In genomic region chr1:24978383-24979032, GRCh38 we compare ENCODE assay signal across 21 cellular contexts. TPM values are rescaled to one million over a fixed set of nuclear protein-coding genes. Genes with fewer than 3 reads are reported as not detected.
DNase-seq lines count a peak whose midpoint lies in the region; ATAC-seq and TF ChIP-seq lines count a peak whose summit lies in the region.
"Had no signal": no experiment of that assay in that cellular context is flagged by ENCODE, and none has a peak within 500 bp of the region (broad histone marks: within the 10 kb centered on the region; RNA-seq: fewer than 3 reads in every experiment).

No MANE protein-coding gene starts in this region.

- no peaks in the 10 kb centered on the region for H3K4me1 ChIP-seq in upper lobe of right lung
- H3K4me1 ChIP-seq: esophagus squamous epithelium, prostate gland had no signal

- H3K27me3 ChIP-seq in upper lobe of right lung = no peaks in the 10 kb centered on the region

- H3K27me3 Mint-ChIP-seq in natural killer cell treated with Interleukin-12 subunit alpha and Interleukin-12 subunit beta and Interleukin-15 and Interleukin-18, amount 100 ng/mL, for 72 hours = peaks cover 15 to 25% of the 10 kb centered on the region in 2 donors
- peaks cover 64 to 68% of the 10 kb centered on the region in 2 donors for H3K27me3 Mint-ChIP-seq in natural killer cell (ENCODE audit: low read depth in 2 of 2)

- intact Hi-C loops in natural killer cell (cut with micrococcal nuclease) = no loop called here
- intact Hi-C loops in upper lobe of right lung (cut with DNase I) = no loop called here

- H3K27ac Mint-ChIP-seq in natural killer cell treated with Interleukin-12 subunit alpha and Interleukin-12 subunit beta and Interleukin-15 and Interleukin-18, amount 100 ng/mL, for 72 hours = peak overlapping the region; percentile 33 to 66
- H3K27ac Mint-ChIP-seq in natural killer cell = no peak overlapping the region
- peak overlapping the region; percentile 18 to 50 for H3K27ac Mint-ChIP-seq in activated naive CD4-positive, alpha-beta T cell treated with anti-CD3 and anti-CD28 coated beads, Interleukin-2, amount 50 U/mL, for 72 hours
- H3K27ac Mint-ChIP-seq: nephron progenitor cell had no signal

- no peak overlapping the region for H3K4me3 ChIP-seq in upper lobe of right lung
- H3K4me3 ChIP-seq: esophagus squamous epithelium, prostate gland had no signal

- TF ChIP-seq CTCF in natural killer cell (IDR thresholded peaks at IDR 0.05) = no peak
- no peak for TF ChIP-seq CTCF in upper lobe of right lung (IDR thresholded peaks at IDR 0.05)

- peak; percentile 47 for DNase-seq in natural killer cell treated with Interleukin-12 subunit alpha and Interleukin-12 subunit beta and Interleukin-15 and Interleukin-18, amount 100 ng/mL, for 72 hours (ENCODE audit: low spot score)
- DNase-seq in natural killer cell (no peak), upper lobe of right lung (no peak), GOT3 (lab: John Stamatoyannopoulos, UW) (no peak), NCI-H345 (lab: John Stamatoyannopoulos, UW) (no peak)
- no peak for DNase-seq in activated naive CD4-positive, alpha-beta T cell treated with anti-CD3 and anti-CD28 coated beads, Interleukin-2, amount 50 U/mL, for 72 hours (ENCODE audit: low spot score in 2 of 2)
- DNase-seq: activated CD4-positive, alpha-beta T cell treated with anti-CD3 and anti-CD28 coated beads, Interleukin-2, amount 50 U/mL, for 48 hours; activated gamma-delta T cell; AML-193; Calu3; effector memory CD4-positive, alpha-beta T cell; esophagus squamous epithelium; left cardiac atrium; NCI-H187 treated with DMSO at 0.1 percent for 48 hours; nephron progenitor cell; RPMI8226; stimulated activated CD4-positive, alpha-beta T cell treated with anti-CD3 and anti-CD28 coated beads, Interleukin-2, amount 100 ng/mL, for 24 hours; SW 1271 had no signal

- peak; percentile 70 to 80 for ATAC-seq in natural killer cell treated with Interleukin-12 subunit alpha and Interleukin-12 subunit beta and Interleukin-15 and Interleukin-18, amount 100 ng/mL, for 72 hours
- no peak for ATAC-seq in natural killer cell
- ATAC-seq in activated naive CD4-positive, alpha-beta T cell treated with anti-CD3 and anti-CD28 coated beads, Interleukin-2, amount 50 U/mL, for 72 hours = peak; percentile 19 to 56
- ATAC-seq in upper lobe of right lung = peak; percentile 28
- ATAC-seq in GM21447 (IDR thresholded peaks at IDR 0.05; ENCODE audit: unreplicated experiment) = no peak
- ATAC-seq: left cardiac atrium had no signal

- peaks cover 22% of the 10 kb centered on the region for H3K9me3 Mint-ChIP-seq in natural killer cell treated with Interleukin-12 subunit alpha and Interleukin-12 subunit beta and Interleukin-15 and Interleukin-18, amount 100 ng/mL, for 72 hours
- peaks cover 11 to 13% of the 10 kb centered on the region in 2 donors for H3K9me3 Mint-ChIP-seq in natural killer cell
- peaks cover 28 to 38% of the 10 kb centered on the region in 2 donors for H3K9me3 Mint-ChIP-seq in activated naive CD4-positive, alpha-beta T cell treated with anti-CD3 and anti-CD28 coated beads, Interleukin-2, amount 50 U/mL, for 72 hours

- H3K9me3 ChIP-seq in KOPT-K1 (ENCODE audit: insufficient read depth, low read length, poor library complexity, severe bottlenecking) (peaks cover 31% of the 10 kb centered on the region), upper lobe of right lung (peaks cover 12% of the 10 kb centered on the region)
- H3K9me3 ChIP-seq: prostate gland had no signal

- peaks cover 38% of the 10 kb centered on the region for H3K36me3 Mint-ChIP-seq in natural killer cell treated with Interleukin-12 subunit alpha and Interleukin-12 subunit beta and Interleukin-15 and Interleukin-18, amount 100 ng/mL, for 72 hours
- H3K36me3 Mint-ChIP-seq in natural killer cell = peaks cover 32% of the 10 kb centered on the region
- H3K36me3 Mint-ChIP-seq in activated naive CD4-positive, alpha-beta T cell treated with anti-CD3 and anti-CD28 coated beads, Interleukin-2, amount 50 U/mL, for 72 hours = peaks cover 39 to 40% of the 10 kb centered on the region in 2 donors

- no peaks in the 10 kb centered on the region for H3K36me3 ChIP-seq in KOPT-K1 (ENCODE audit: insufficient read depth, low read length)
- H3K36me3 ChIP-seq in upper lobe of right lung = no peaks in the 10 kb centered on the region
- H3K36me3 ChIP-seq: esophagus squamous epithelium, prostate gland had no signal

- H3K27ac ChIP-seq in KOPT-K1 (ENCODE audit: low read depth, low read length, poor library complexity, severe bottlenecking) (peak overlapping the region; percentile 35), upper lobe of right lung (no peak overlapping the region)
- H3K27ac ChIP-seq: esophagus squamous epithelium, prostate gland had no signal

- H3K4me1 Mint-ChIP-seq in natural killer cell treated with Interleukin-12 subunit alpha and Interleukin-12 subunit beta and Interleukin-15 and Interleukin-18, amount 100 ng/mL, for 72 hours (ENCODE audit: low read depth in 2 of 2) = peaks cover 57 to 64% of the 10 kb centered on the region in 2 donors
- peaks cover 23 to 47% of the 10 kb centered on the region in 2 donors for H3K4me1 Mint-ChIP-seq in natural killer cell

- no peak overlapping the region for H3K4me3 Mint-ChIP-seq in natural killer cell treated with Interleukin-12 subunit alpha and Interleukin-12 subunit beta and Interleukin-15 and Interleukin-18, amount 100 ng/mL, for 72 hours
- H3K4me3 Mint-ChIP-seq in natural killer cell = no peak overlapping the region
- H3K4me3 Mint-ChIP-seq: nephron progenitor cell had no signal

RNA-seq across cellular contexts. Expression of gene RUNX3, which starts 48.4 kb away (rescaled TPM):
- total RNA-seq in natural killer cell treated with Interleukin-12 subunit alpha and Interleukin-12 subunit beta and Interleukin-15 and Interleukin-18, amount 100 ng/mL, for 72 hours = 100 to 1,000 TPM; 177 to 186 TPM
- 100 to 1,000 TPM; 537 to 630 (median 601) TPM for total RNA-seq in natural killer cell
- 100 to 1,000 TPM; 119 to 136 TPM for total RNA-seq in activated naive CD4-positive, alpha-beta T cell treated with anti-CD3 and anti-CD28 coated beads, Interleukin-2, amount 50 U/mL, for 72 hours
- 13.1 TPM for total RNA-seq in upper lobe of right lung

Comparison
In these comparisons a context has a peak if more than half of its experiments do, and no peak if none do; other contexts are left out.
1. ATAC-seq: peak in natural killer cell treated with Interleukin-12 subunit alpha and Interleukin-12 subunit beta and Interleukin-15 and Interleukin-18, amount 100 ng/mL, for 72 hours (2 of 2), activated naive CD4-positive, alpha-beta T cell treated with anti-CD3 and anti-CD28 coated beads, Interleukin-2, amount 50 U/mL, for 72 hours (2 of 2) and upper lobe of right lung (single experiment); none in natural killer cell (0 of 3) and GM21447 (single experiment).
2. H3K27ac Mint-ChIP-seq: peak in natural killer cell treated with Interleukin-12 subunit alpha and Interleukin-12 subunit beta and Interleukin-15 and Interleukin-18, amount 100 ng/mL, for 72 hours (2 of 2) and activated naive CD4-positive, alpha-beta T cell treated with anti-CD3 and anti-CD28 coated beads, Interleukin-2, amount 50 U/mL, for 72 hours (2 of 2); none in natural killer cell (0 of 2).